ENCODE assay signal across 9 cellular contexts in genomic region chrX:23503835-23504539, GRCh38.
DNase-seq lines count a peak whose midpoint lies in the region; ATAC-seq, FAIRE-seq and TF ChIP-seq lines count a peak whose summit lies in the region.
"Had no signal": no experiment of that assay in that cellular context is flagged by ENCODE, and none has a peak within 500 bp of the region (broad histone marks: within the 10 kb centered on the region; RNA-seq: fewer than 3 reads in every experiment).

No MANE protein-coding gene starts in this region.

- no peaks in the 10 kb centered on the region for H3K23me2 ChIP-seq in H1 (ENCODE audit: low read depth, low read length)

- H3K36me3 ChIP-seq in H1 (ENCODE audit: control insufficient read depth in 2 of 4, insufficient read depth in 4 of 4, low read length in 3 of 4) = no peaks in the 10 kb centered on the region
- no peaks in the 10 kb centered on the region for H3K36me3 ChIP-seq in pancreas

- no peaks in the 10 kb centered on the region for H3K79me2 ChIP-seq in H1 (ENCODE audit: control insufficient read depth in 1 of 2, insufficient read depth in 2 of 2, low read length in 2 of 2)

- FAIRE-seq in H1 (lab: Jason Lieb, UNC) (peak; percentile 58), pancreas (lab: Jason Lieb, UNC) (no peak)

- DNase-seq in ELR (ENCODE audit: low read depth) (peak; percentile 90), NCI-H446 treated with DMSO at 0.1 percent for 48 hours (lab: John Stamatoyannopoulos, UW) (peak; percentile 87), H1 (ENCODE audit: low read depth in 1 of 2, low spot score in 2 of 2) (no peak), pancreas (peak; percentile 89 to 96 (median 94)), NCI-H128 (lab: John Stamatoyannopoulos, UW; ENCODE audit: unreplicated experiment) (no peak), nephron progenitor cell (no peak), OCI-M1 (lab: John Stamatoyannopoulos, UW) (no peak)
- DNase-seq: activated T-cell treated with anti-CD3 and anti-CD28 coated beads, Interleukin-2, amount 50 U/mL, for 4 hours had no signal

- no peak overlapping the region for H3K4ac ChIP-seq in H1 (replicated peaks; ENCODE audit: insufficient read length, low read depth, low read length)

- no peak overlapping the region for H3K18ac ChIP-seq in H1 (ENCODE audit: extremely low read depth, low read length)

- H3K27ac Mint-ChIP-seq in nephron progenitor cell = no peak overlapping the region

- H3K4me1 Mint-ChIP-seq in nephron progenitor cell = no peaks in the 10 kb centered on the region

- TF ChIP-seq CTCF in H1 (IDR thresholded peaks at IDR 0.05; ENCODE audit: control extremely low read depth in 1 of 3, insufficient read depth in 1 of 3, low read depth in 1 of 3, low read length in 3 of 3) = no peak
- TF ChIP-seq CTCF in pancreas (IDR thresholded peaks at IDR 0.05) = no peak
- no peak for TF ChIP-seq CTCF in nephron progenitor cell (IDR thresholded peaks at IDR 0.05)

- H3K9me3 Mint-ChIP-seq in nephron progenitor cell = peaks cover 5% of the 10 kb centered on the region

- H3K4me1 ChIP-seq in H1 (replicated peaks in 1 of 4; ENCODE audit: control insufficient read depth in 3 of 4, insufficient read depth in 4 of 4, low read length in 3 of 4) = peaks cover 0 to 12% (median 6%) of the 10 kb centered on the region in 4 experiments; a peak in 3 of 7 replicates
- H3K4me1 ChIP-seq in pancreas = peaks cover 11 to 16% (median 16%) of the 10 kb centered on the region in 3 donors

- H3K14ac ChIP-seq in H1 (ENCODE audit: insufficient read length) = no peak overlapping the region

- H3K9ac ChIP-seq in H1 (replicated peaks in 1 of 4; ENCODE audit: extremely low read depth in 1 of 4, low read depth in 3 of 4, low read length in 3 of 4) = no peak overlapping the region

- H3K27ac ChIP-seq in H1 (ENCODE audit: low read depth, low read length) (no peak overlapping the region), pancreas (peak overlapping the region; percentile 40 to 70 (median 45))

- H3K4me3 ChIP-seq in H1 (ENCODE audit: extremely low read depth in 1 of 4, insufficient read depth in 2 of 4, low read depth in 3 of 4, low read length in 4 of 4) = no peak overlapping the region
- no peak overlapping the region for H3K4me3 ChIP-seq in pancreas

- H2BK120ac ChIP-seq in H1 (replicated peaks; ENCODE audit: low read depth, low read length) = no peak overlapping the region

- H3K27me3 Mint-ChIP-seq in nephron progenitor cell (ENCODE audit: low read depth, poor library complexity) = peaks cover 6% of the 10 kb centered on the region

- no peak overlapping the region for H4K8ac ChIP-seq in H1 (ENCODE audit: extremely low read depth, insufficient read depth, low read length)

- POLR2A ChIA-PET in H1 (lab: Charles Lee; ENCODE audit: partially characterized antibody) = interaction anchor here (0.7 kb wide), 1 partner anchor 48 kb away, joined by 3 read pairs; no protein-coding TSS in a partner anchor

- no peak overlapping the region for H2BK20ac ChIP-seq in H1 (ENCODE audit: low read length)

- no peak overlapping the region for H2AFZ ChIP-seq in H1 (ENCODE audit: low read length)

- H3K79me1 ChIP-seq in H1 (ENCODE audit: low read depth, low read length) = no peaks in the 10 kb centered on the region

- H3K9me3 ChIP-seq in H1 (ENCODE audit: insufficient read depth in 2 of 2, low read depth in 1 of 2, low read length in 1 of 2) (no peaks in the 10 kb centered on the region), pancreas (no peaks in the 10 kb centered on the region)

- no peak overlapping the region for H2BK12ac ChIP-seq in H1 (ENCODE audit: low read depth, low read length)

- CTCF ChIA-PET in H1 (lab: Charles Lee; ENCODE audit: partially characterized antibody) = interaction anchor here (0.6 kb wide), 2 partner anchors 15 to 165 kb away, joined by 3 read pairs; no protein-coding TSS in a partner anchor

- H3K4me2 ChIP-seq in H1 (ENCODE audit: insufficient read depth in 1 of 2, low read depth in 2 of 2, low read length in 2 of 2) = no peak overlapping the region

- WGBS in H1 (ENCODE audit: extremely low coverage in 1 of 2, insufficient coverage in 1 of 2, insufficient read length in 1 of 2, insufficient replicate concordance in 2 of 2, low coverage in 1 of 2, low lambda C conversion rate in 2 of 2, missing lambda C conversion rate in 1 of 2), 2 experiments = 71% methylated on average over 8 of the region's 8 CpGs; no CpG with 5 or more reads in 1 of the 2 experiments
- 10 to 22% methylated on average over 8 of the region's 8 CpGs for WGBS in pancreas, 2 donors

- no peak overlapping the region for H3K23ac ChIP-seq in H1 (ENCODE audit: insufficient read length)

- H3K4me3 Mint-ChIP-seq in nephron progenitor cell = no peak overlapping the region
- H3K4me3 Mint-ChIP-seq: activated T-cell treated with anti-CD3 and anti-CD28 coated beads, Interleukin-2, amount 50 U/mL, for 4 hours had no signal

- no peaks in the 10 kb centered on the region for H3K27me3 ChIP-seq in H1 (replicated peaks in 1 of 4; ENCODE audit: control insufficient read depth in 3 of 4, extremely low read depth in 1 of 4, insufficient read depth in 3 of 4, low read length in 3 of 4)
- no peaks in the 10 kb centered on the region for H3K27me3 ChIP-seq in pancreas

- ATAC-seq in pancreas (peak; percentile 96 to 99 (median 98)), HG03159 (IDR thresholded peaks at IDR 0.05; ENCODE audit: unreplicated experiment) (no peak)
- ATAC-seq: activated T-cell treated with anti-CD3 and anti-CD28 coated beads, Interleukin-2, amount 50 U/mL, for 4 hours had no signal

- H4K91ac ChIP-seq in H1 (replicated peaks; ENCODE audit: insufficient read length, low read length) = no peak overlapping the region

- H2BK15ac ChIP-seq in H1 (ENCODE audit: low read length) = no peak overlapping the region

- H2BK5ac ChIP-seq in H1 (ENCODE audit: low read depth, low read length) = no peak overlapping the region

- H4K5ac ChIP-seq in H1 (ENCODE audit: insufficient read length, low read depth, low read length) = no peak overlapping the region

- H2AK5ac ChIP-seq in H1 (ENCODE audit: low read depth, low read length) = no peak overlapping the region

- no peak for TF ChIP-seq RAD21 in H1 (IDR thresholded peaks at IDR 0.05 in 1 of 2, conservative IDR thresholded peaks at IDR 0.05 in 1 of 2; ENCODE audit: low read depth in 2 of 2, low read length in 2 of 2)

- no peak for TF ChIP-seq EP300 in H1 (IDR thresholded peaks at IDR 0.05; ENCODE audit: borderline replicate concordance in 1 of 2, low read depth in 2 of 2, low read length in 2 of 2)

- intact Hi-C loops in pancreas (cut with DNase I) = no loop called here

- H3K56ac ChIP-seq in H1 (replicated peaks; ENCODE audit: insufficient read length, low read depth, low read length) = no peak overlapping the region

- no peaks in the 10 kb centered on the region for H4K20me1 ChIP-seq in H1 (replicated peaks in 1 of 2; ENCODE audit: control insufficient read depth in 1 of 2, insufficient read depth in 2 of 2, low read length in 2 of 2)

- no peaks in the 10 kb centered on the region for H3K36me3 Mint-ChIP-seq in nephron progenitor cell (ENCODE audit: low read depth)

- no peak for TF ChIP-seq POLR2A in H1 (IDR thresholded peaks at IDR 0.05; ENCODE audit: control extremely low read depth in 1 of 2, low read depth in 2 of 2, low read length in 2 of 2)

TF ChIP-seq in H1, 55 proteins besides CTCF, POLR2A, EP300 and RAD21:
- TF ChIP-seq JUND (IDR thresholded peaks at IDR 0.05; ENCODE audit: low read length) (no peak), YY1 (IDR thresholded peaks at IDR 0.05; ENCODE audit: low read depth, low read length) (no peak), MAFK (IDR thresholded peaks at IDR 0.05; ENCODE audit: low read depth, low read length) (no peak), USF2 (IDR thresholded peaks at IDR 0.05; ENCODE audit: low read length) (no peak), SRF (IDR thresholded peaks at IDR 0.05; ENCODE audit: low read depth, low read length) (no peak), RNF2 (IDR thresholded peaks at IDR 0.05; ENCODE audit: borderline replicate concordance, low read depth, low read length, missing control alignments, poor library complexity, severe bottlenecking) (no peak), CEBPB (IDR thresholded peaks at IDR 0.05; ENCODE audit: low read depth, low read length) (no peak), GTF2F1 (IDR thresholded peaks at IDR 0.05; ENCODE audit: borderline replicate concordance, low read depth, low read length) (no peak), SUZ12 (IDR thresholded peaks at IDR 0.05; ENCODE audit: low read length) (no peak), SIN3A (conservative IDR thresholded peaks at IDR 0.05 in 1 of 2, IDR thresholded peaks at IDR 0.05 in 1 of 2; ENCODE audit: low read depth in 1 of 2, low read length in 2 of 2) (no peak), BACH1 (IDR thresholded peaks at IDR 0.05; ENCODE audit: low read length) (no peak)

Comparison
In these comparisons a context has a peak if more than half of its experiments do, and no peak if none do; other contexts are left out.
1. DNase-seq: peak in ELR (single experiment), NCI-H446 treated with DMSO at 0.1 percent for 48 hours (single experiment) and pancreas (6 of 6); none in H1 (0 of 2), NCI-H128 (single experiment), nephron progenitor cell (single experiment) and OCI-M1 (single experiment).